Comparison of ENCODE assay signal across 17 cellular contexts in genomic region chr7:2855386-2855785, GRCh38. TPM values are rescaled to one million over a fixed set of nuclear protein-coding genes. Genes with fewer than 3 reads are reported as not detected.
DNase-seq lines count a peak whose midpoint lies in the region; ATAC-seq and TF ChIP-seq lines count a peak whose summit lies in the region.
"Had no signal": no experiment of that assay in that cellular context is flagged by ENCODE, and none has a peak within 500 bp of the region (broad histone marks: within the 10 kb centered on the region; RNA-seq: fewer than 3 reads in every experiment).

No MANE protein-coding gene starts in this region.

- ATAC-seq in activated T-cell treated with anti-CD3 and anti-CD28 coated beads, Interleukin-2, amount 50 U/mL, for 72 hours (replicated peaks in 1 of 2) = no peak
- no peak for ATAC-seq in GM18511 (IDR thresholded peaks at IDR 0.05; ENCODE audit: unreplicated experiment)
- ATAC-seq in HG03139 (IDR thresholded peaks at IDR 0.05; ENCODE audit: unreplicated experiment) = no peak
- ATAC-seq: A549 had no signal

- no peaks in the 10 kb centered on the region for H3K9me3 Mint-ChIP-seq in activated T-cell treated with anti-CD3 and anti-CD28 coated beads, Interleukin-2, amount 50 U/mL, for 72 hours
- H3K9me3 Mint-ChIP-seq in activated T-cell treated with anti-CD3 and anti-CD28 coated beads, Interleukin-2, amount 50 U/mL, for 24 hours = no peaks in the 10 kb centered on the region
- H3K9me3 Mint-ChIP-seq: CD4-positive, alpha-beta memory T cell; IgD-negative memory B cell had no signal

- DNase-seq in activated T-cell treated with anti-CD3 and anti-CD28 coated beads, Interleukin-2, amount 50 U/mL, for 72 hours = no peak
- DNase-seq in activated T-cell treated with anti-CD3 and anti-CD28 coated beads, Interleukin-2, amount 50 U/mL, for 24 hours = no peak
- peak; percentile 73 for DNase-seq in DMS53 (lab: John Stamatoyannopoulos, UW)
- peak; percentile 21 for DNase-seq in kidney tubule cell (ENCODE audit: low spot score)
- DNase-seq in 8988T = no peak
- DNase-seq: BE2C; CD4-positive, alpha-beta memory T cell; COR-L47; DMS153; GF-D8; GOT3 had no signal

- no peaks in the 10 kb centered on the region for H3K27me3 Mint-ChIP-seq in activated T-cell treated with anti-CD3 and anti-CD28 coated beads, Interleukin-2, amount 50 U/mL, for 72 hours (ENCODE audit: low read depth)
- H3K27me3 Mint-ChIP-seq in activated T-cell treated with anti-CD3 and anti-CD28 coated beads, Interleukin-2, amount 50 U/mL, for 24 hours = no peaks in the 10 kb centered on the region
- H3K27me3 Mint-ChIP-seq: CD4-positive, alpha-beta memory T cell; IgD-negative memory B cell had no signal

- no peaks in the 10 kb centered on the region for H3K36me3 Mint-ChIP-seq in activated T-cell treated with anti-CD3 and anti-CD28 coated beads, Interleukin-2, amount 50 U/mL, for 72 hours (ENCODE audit: insufficient read depth in 2 of 2)
- no peaks in the 10 kb centered on the region for H3K36me3 Mint-ChIP-seq in activated T-cell treated with anti-CD3 and anti-CD28 coated beads, Interleukin-2, amount 50 U/mL, for 24 hours (ENCODE audit: low read depth)
- H3K36me3 Mint-ChIP-seq: IgD-negative memory B cell had no signal

- H3K27ac Mint-ChIP-seq in activated T-cell treated with anti-CD3 and anti-CD28 coated beads, Interleukin-2, amount 50 U/mL, for 72 hours = peak overlapping the region; percentile 29
- H3K27ac Mint-ChIP-seq in activated T-cell treated with anti-CD3 and anti-CD28 coated beads, Interleukin-2, amount 50 U/mL, for 24 hours = no peak overlapping the region
- H3K27ac Mint-ChIP-seq: CD4-positive, alpha-beta memory T cell; IgD-negative memory B cell had no signal

- TF ChIP-seq CTCF in VCaP (conservative IDR thresholded peaks at IDR 0.05) = no peak

- H3K4me3 Mint-ChIP-seq in activated T-cell treated with anti-CD3 and anti-CD28 coated beads, Interleukin-2, amount 50 U/mL, for 72 hours = no peak overlapping the region
- no peak overlapping the region for H3K4me3 Mint-ChIP-seq in activated T-cell treated with anti-CD3 and anti-CD28 coated beads, Interleukin-2, amount 50 U/mL, for 24 hours
- H3K4me3 Mint-ChIP-seq: CD4-positive, alpha-beta memory T cell; IgD-negative memory B cell had no signal

- no peaks in the 10 kb centered on the region for H3K4me1 Mint-ChIP-seq in activated T-cell treated with anti-CD3 and anti-CD28 coated beads, Interleukin-2, amount 50 U/mL, for 72 hours (ENCODE audit: low read depth)
- peaks cover 7% of the 10 kb centered on the region for H3K4me1 Mint-ChIP-seq in activated T-cell treated with anti-CD3 and anti-CD28 coated beads, Interleukin-2, amount 50 U/mL, for 24 hours (ENCODE audit: low read depth)

- peak overlapping the region; percentile 87; the same call in 1 of the 2 replicates for H3K27ac ChIP-seq in VCaP
- H3K27ac ChIP-seq: A549, C4-2B had no signal

RNA-seq across cellular contexts. Expression of gene GNA12, which starts 11.3 kb away (rescaled TPM):
- 10 to 100 TPM; 37.0 to 46.6 TPM for total RNA-seq in activated T-cell treated with anti-CD3 and anti-CD28 coated beads, Interleukin-2, amount 50 U/mL, for 72 hours

Comparison
In these comparisons a context has a peak if more than half of its experiments do, and no peak if none do; other contexts are left out.
1. DNase-seq: peak in DMS53 (single experiment) and kidney tubule cell (single experiment); none in activated T-cell treated with anti-CD3 and anti-CD28 coated beads, Interleukin-2, amount 50 U/mL, for 72 hours (0 of 2), activated T-cell treated with anti-CD3 and anti-CD28 coated beads, Interleukin-2, amount 50 U/mL, for 24 hours (single experiment) and 8988T (single experiment).